In genomic region chr6:158041370-158041769, GRCh38 we compare ENCODE assay signal across 13 cellular contexts. TPM values are rescaled to one million over a fixed set of nuclear protein-coding genes. Genes with fewer than 3 reads are reported as not detected.
A peak's percentile ranks its signal among the peaks of the same experiment; 100 is the strongest.
DNase-seq lines count a peak whose midpoint lies in the region; ATAC-seq and TF ChIP-seq lines count a peak whose summit lies in the region.
"Had no signal": no experiment of that assay in that cellular context is flagged by ENCODE, and none has a peak within 500 bp of the region (broad histone marks: within the 10 kb centered on the region; RNA-seq: fewer than 3 reads in every experiment).

No MANE protein-coding gene starts in this region.

- no peak for TF ChIP-seq CTCF in AG04450 (IDR thresholded peaks at IDR 0.05; ENCODE audit: low read depth, low read length)
- TF ChIP-seq CTCF in esophagus squamous epithelium (IDR thresholded peaks at IDR 0.05), result no peak
- no peak for TF ChIP-seq CTCF in psoas muscle (IDR thresholded peaks at IDR 0.05)

- H3K4me3 ChIP-seq in AG04450 (ENCODE audit: low read depth, low read length), result no peak overlapping the region
- H3K4me3 ChIP-seq in esophagus squamous epithelium, result no peak overlapping the region
- H3K4me3 ChIP-seq in psoas muscle, result no peak overlapping the region

- DNase-seq in AG04450 (ENCODE audit: low read depth, low spot score) (no peak), SK-MEL-5 (ENCODE audit: low read depth, low spot score) (peak; percentile 2), esophagus squamous epithelium (lab: John Stamatoyannopoulos, UW) (no peak), psoas muscle (no peak), HEK293T (ENCODE audit: extremely low spot score) (no peak)
- DNase-seq: activated CD8-positive, alpha-beta T cell treated with anti-CD3 and anti-CD28 coated beads for 36 hours; CD4-positive, CD25-positive, alpha-beta regulatory T cell; cerebellar nuclear complex; NCI-H187 treated with DMSO at 0.1 percent for 48 hours; nephron progenitor cell had no signal

- H3K27ac ChIP-seq in AG04450 (ENCODE audit: low read depth, low read length), result peak overlapping the region; percentile 96
- H3K27ac ChIP-seq in esophagus squamous epithelium, result peak overlapping the region; percentile 69 to 87 (median 80)
- peak overlapping the region; percentile 98 for H3K27ac ChIP-seq in psoas muscle

- CTCF ChIA-PET in AG04450 (lab: Charles Lee) (interaction anchor here (1.7 to 2.3 kb wide), 2 partner anchors 15 to 31 kb away, joined by 8 read pairs; no protein-coding TSS in a partner anchor), HEK293T (lab: Yijun Ruan, JAX) (interaction anchor here (0.9 to 1.7 kb wide), 3 partner anchors 15 to 32 kb away, joined by 3 to 10 read pairs (median 6); no protein-coding TSS in a partner anchor)

- POLR2A ChIA-PET in AG04450 (lab: Yijun Ruan, JAX), result interaction anchor here (1.2 to 1.5 kb wide), 4 partner anchors 9 to 33 kb away, joined by 3 to 9 read pairs (median 6); no protein-coding TSS in a partner anchor
- POLR2A ChIA-PET in HEK293T (lab: Yijun Ruan, JAX), result interaction anchor here (1.2 to 1.8 kb wide), 3 partner anchors 13 to 1685 kb away, joined by 3 to 7 read pairs (median 5); partner anchors contain the start of gene WTAP

- H3K27me3 ChIP-seq in AG04450 (ENCODE audit: control insufficient read depth, insufficient read depth, low read length) (no peaks in the 10 kb centered on the region), esophagus squamous epithelium (no peaks in the 10 kb centered on the region), psoas muscle (ENCODE audit: insufficient read depth in 3 of 3, low read length in 2 of 3) (no peaks in the 10 kb centered on the region)

- peaks cover 0 to 12% (median 0%) of the 10 kb centered on the region in 3 donors for H3K36me3 ChIP-seq in esophagus squamous epithelium
- no peaks in the 10 kb centered on the region for H3K36me3 ChIP-seq in psoas muscle (ENCODE audit: insufficient read depth in 1 of 2, low read depth in 1 of 2)

- ATAC-seq in psoas muscle (no peak), GM21367 (IDR thresholded peaks at IDR 0.05; ENCODE audit: unreplicated experiment) (no peak), HG02938 (IDR thresholded peaks at IDR 0.05; ENCODE audit: unreplicated experiment) (no peak), HG03135 (IDR thresholded peaks at IDR 0.05; ENCODE audit: unreplicated experiment) (no peak)
- ATAC-seq: activated CD8-positive, alpha-beta T cell treated with anti-CD3 and anti-CD28 coated beads for 36 hours had no signal

- 21 to 50% methylated on average over 2 to 4 of the region's 4 CpGs for WGBS in esophagus squamous epithelium, 2 donors
- 88 to 93% (median 93%) methylated on average over 4 of the region's 4 CpGs for WGBS in psoas muscle, 3 donors

- no peak for TF ChIP-seq POLR2A in esophagus squamous epithelium (IDR thresholded peaks at IDR 0.05)

- H3K4me1 ChIP-seq in esophagus squamous epithelium (peaks cover 26 to 58% (median 46%) of the 10 kb centered on the region in 3 donors), psoas muscle (peaks cover 61% of the 10 kb centered on the region)

- H3K9me3 ChIP-seq in AG04450 (ENCODE audit: control insufficient read depth, insufficient read depth, low read length), result no peaks in the 10 kb centered on the region; the same call in 1 of the 2 replicates
- H3K9me3 ChIP-seq in esophagus squamous epithelium, result no peaks in the 10 kb centered on the region
- no peaks in the 10 kb centered on the region for H3K9me3 ChIP-seq in psoas muscle

- in situ Hi-C loops in SK-MEL-5 (cut with HindIII; ENCODE audit: low pct_unique_long_range_greater_than_20kb, low sequenced_read_pairs), result no loop called here

- intact Hi-C loops in esophagus squamous epithelium (cut with DNase I) (no loop called here), psoas muscle (cut with DNase I) (loop anchor here in 1 of 2 donors (5.0 kb wide), 1 partner anchor 59 kb away; the partner anchor contains the start of gene SYNJ2)

TF ChIP-seq in HEK293T, 16 proteins besides CTCF, POLR2A, EP300 and RAD21:
- TF ChIP-seq BHLHE40 (IDR thresholded peaks at IDR 0.05; ENCODE audit: borderline replicate concordance) (no peak), SP1 (IDR thresholded peaks at IDR 0.05) (no peak), HDGF (IDR thresholded peaks at IDR 0.05; ENCODE audit: borderline replicate concordance) (no peak), ZNF384 (IDR thresholded peaks at IDR 0.05) (no peak), L3MBTL2 (conservative IDR thresholded peaks at IDR 0.05) (no peak), FOXK2 (IDR thresholded peaks at IDR 0.05) (no peak), ELF4 (IDR thresholded peaks at IDR 0.05) (no peak), FOXM1 (IDR thresholded peaks at IDR 0.05; ENCODE audit: borderline replicate concordance) (no peak), PKNOX1 (IDR thresholded peaks at IDR 0.05) (no peak), LEF1 (IDR thresholded peaks at IDR 0.05; ENCODE audit: borderline replicate concordance) (no peak), CTBP1 (IDR thresholded peaks at IDR 0.05; ENCODE audit: borderline replicate concordance) (no peak), SUZ12 (IDR thresholded peaks at IDR 0.05) (no peak), NFRKB (IDR thresholded peaks at IDR 0.05) (no peak), TARDBP (IDR thresholded peaks at IDR 0.05) (no peak)

RNA-seq across cellular contexts. Expression of gene SYNJ2, which starts 59.7 kb away (rescaled TPM):
- polyA plus RNA-seq in AG04450 (2011; rRNA removed) (38.1 and 40.8 TPM in 2 replicates), psoas muscle (1 to 10 TPM; 3.2 to 8.1 (median 6.1) TPM)
- polyA minus RNA-seq in AG04450 (2011; rRNA and poly(A)+ RNA removed), result 63.6 and 78.2 TPM in 2 replicates
- 3.9 TPM in 2 replicates for total RNA-seq in SK-MEL-5 (2014; rRNA removed; shearing (Covaris generic))
- 6.8 and 7.1 TPM in 2 replicates for polyA plus RNA-seq in SK-MEL-5 (2015; cell fraction: cytosol; rRNA removed)
- 7.3 and 7.4 TPM in 2 replicates for polyA plus RNA-seq in SK-MEL-5 (2015; cell fraction: nucleus; rRNA removed)
- total RNA-seq in esophagus squamous epithelium (10 to 100 TPM in 2 of 4 donors, 1 to 10 TPM in 2; 6.6 to 15.6 (median 9.8) TPM), psoas muscle (10 to 100 TPM in 2 of 4 donors, 1 to 10 TPM in 2; 2.6 to 30.2 (median 12.4) TPM)
